ENCODE assay signal across 8 cellular contexts in the genomic region with DNA sequence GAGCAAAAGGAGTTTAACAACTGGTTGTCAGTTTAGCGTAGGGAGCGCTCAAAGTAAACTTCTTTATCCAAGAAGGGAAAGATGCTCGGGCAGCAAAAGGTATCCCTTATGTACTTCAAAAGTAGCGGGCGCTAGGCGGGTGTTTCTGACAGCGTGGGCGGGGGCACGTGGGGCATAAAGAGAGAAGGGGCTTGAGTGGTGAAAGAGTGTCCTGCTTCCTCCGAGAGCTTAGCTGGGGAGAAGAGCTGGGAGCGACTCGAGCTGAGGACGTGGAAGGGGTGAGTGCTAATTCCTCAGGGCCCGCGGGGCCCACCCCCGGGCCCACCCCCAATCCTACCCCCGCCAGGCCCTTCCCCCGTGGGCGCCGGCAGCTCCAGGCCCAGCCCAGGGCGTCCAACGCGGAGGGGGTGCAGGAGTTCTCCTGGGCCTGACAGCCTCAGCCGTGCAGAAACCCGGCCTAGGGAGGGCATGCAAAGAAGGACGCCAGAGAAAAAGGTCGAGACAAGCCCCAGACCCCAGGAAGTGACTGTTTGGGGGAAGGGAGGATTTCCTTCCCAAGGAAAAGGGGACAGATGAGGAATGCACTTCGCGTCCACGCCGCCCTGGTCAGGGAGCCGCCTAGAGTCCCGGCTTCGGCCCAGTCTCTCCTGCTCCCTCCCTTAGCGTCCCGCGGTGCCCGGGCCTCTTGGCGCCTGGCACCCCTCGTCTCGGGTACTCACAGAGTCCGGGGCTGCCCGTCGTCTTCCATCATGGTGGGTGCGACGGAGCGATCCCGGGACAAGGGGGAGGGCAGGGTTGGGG. TPM values are rescaled to one million over a fixed set of nuclear protein-coding genes. Genes with fewer than 3 reads are reported as not detected.
DNase-seq lines count a peak whose midpoint lies in the region; ATAC-seq and TF ChIP-seq lines count a peak whose summit lies in the region.

No MANE protein-coding gene starts in this region.

- H3K9me3 ChIP-seq in vagina, result no peaks in the 10 kb centered on the region

- intact Hi-C loops in left cardiac atrium (cut with DNase I) (loop anchor here in 1 of 2 donors (5.0 kb wide), 1 partner anchor 56 kb away; a partner anchor contains a TSS), vagina (cut with DNase I) (loop anchor here (5.0 kb wide), 1 partner anchor 56 kb away; a partner anchor contains a TSS)

- in situ Hi-C loops in GM13977 (cut with MboI; ENCODE audit: low pct_unique_long_range_greater_than_20kb, low sequenced_read_pairs, unreplicated experiment), result no loop called here
- in situ Hi-C loops in SK-MEL-5 (cut with HindIII; ENCODE audit: low pct_unique_long_range_greater_than_20kb, low sequenced_read_pairs), result no loop called here

- H3K4me3 Mint-ChIP-seq in activated naive CD8-positive, alpha-beta T cell treated with anti-CD3 and anti-CD28 coated beads, Interleukin-2, amount 10 ng/mL, durations not matched to agents 7 days and 5 days, result peak overlapping the region; percentile 93

- peak; percentile 60 for DNase-seq in GM13977 (ENCODE audit: low spot score)
- peak; percentile 34 for DNase-seq in SK-MEL-5 (ENCODE audit: low read depth, low spot score)
- DNase-seq in activated naive CD8-positive, alpha-beta T cell treated with anti-CD3 and anti-CD28 coated beads, Interleukin-2, amount 10 ng/mL, durations not matched to agents 7 days and 5 days, result peak; percentile 67
- DNase-seq in left cardiac atrium, result peak; percentile 60
- DNase-seq in putamen (ENCODE audit: low spot score), result peak; percentile 40
- no peak for DNase-seq in vagina (ENCODE audit: extremely low spot score in 2 of 2)

- peak in 1 of 2 donors; percentile 30 for TF ChIP-seq POLR2A in vagina (IDR thresholded peaks at IDR 0.05)

- no peaks in the 10 kb centered on the region for H3K9me3 Mint-ChIP-seq in activated naive CD8-positive, alpha-beta T cell treated with anti-CD3 and anti-CD28 coated beads, Interleukin-2, amount 10 ng/mL, durations not matched to agents 7 days and 5 days

- H3K27me3 Mint-ChIP-seq in activated naive CD8-positive, alpha-beta T cell treated with anti-CD3 and anti-CD28 coated beads, Interleukin-2, amount 10 ng/mL, durations not matched to agents 7 days and 5 days, result no peaks in the 10 kb centered on the region

- peak overlapping the region; percentile 95 for H3K27ac Mint-ChIP-seq in activated naive CD8-positive, alpha-beta T cell treated with anti-CD3 and anti-CD28 coated beads, Interleukin-2, amount 10 ng/mL, durations not matched to agents 7 days and 5 days

- no peaks in the 10 kb centered on the region for H3K27me3 ChIP-seq in vagina

- ATAC-seq in HG02970 (IDR thresholded peaks at IDR 0.05; ENCODE audit: low FRiP score, unreplicated experiment) (peak; percentile 9), left cardiac atrium (peak; percentile 60 to 65), HG02938 (IDR thresholded peaks at IDR 0.05; ENCODE audit: unreplicated experiment) (no peak)
- ATAC-seq in activated naive CD8-positive, alpha-beta T cell treated with anti-CD3 and anti-CD28 coated beads, Interleukin-2, amount 10 ng/mL, durations not matched to agents 7 days and 5 days (ENCODE audit: low read depth), result peak; percentile 20

- peaks cover 42% of the 10 kb centered on the region for H3K4me1 Mint-ChIP-seq in activated naive CD8-positive, alpha-beta T cell treated with anti-CD3 and anti-CD28 coated beads, Interleukin-2, amount 10 ng/mL, durations not matched to agents 7 days and 5 days

- H3K4me1 ChIP-seq in vagina, result peaks cover 48% of the 10 kb centered on the region

- POLR2A ChIA-PET in activated naive CD8-positive, alpha-beta T cell treated with anti-CD3 and anti-CD28 coated beads, Interleukin-2, amount 10 ng/mL, durations not matched to agents 7 days and 5 days (lab: Charles Lee), result interaction anchor here (0.7 to 2.3 kb wide), 9 partner anchors 11 to 363 kb away, joined by 3 to 8 read pairs (median 3); a partner anchor contains a TSS

- peaks cover 18% of the 10 kb centered on the region for H3K36me3 Mint-ChIP-seq in activated naive CD8-positive, alpha-beta T cell treated with anti-CD3 and anti-CD28 coated beads, Interleukin-2, amount 10 ng/mL, durations not matched to agents 7 days and 5 days

- H3K27ac ChIP-seq in vagina, result peak overlapping the region; percentile 98

- peaks cover 0 to 3% of the 10 kb centered on the region in 2 donors for H3K36me3 ChIP-seq in vagina

- peak overlapping the region; percentile 73 to 91 for H3K4me3 ChIP-seq in vagina

- no peak for TF ChIP-seq CTCF in GM13977 (IDR thresholded peaks at IDR 0.05; ENCODE audit: extremely low read depth, insufficient read depth, missing control alignments)
- TF ChIP-seq CTCF in vagina (IDR thresholded peaks at IDR 0.05), result no peak

RNA-seq across cellular contexts. Expression of a gene that starts 0.8 kb away (rescaled TPM):
- total RNA-seq in SK-MEL-5 (2014; rRNA removed; shearing (Covaris generic)), result 25.1 and 28.4 TPM in 2 replicates
- polyA plus RNA-seq in SK-MEL-5 (2015; cell fraction: cytosol; rRNA removed), result 35.8 and 44.7 TPM in 2 replicates
- polyA plus RNA-seq in SK-MEL-5 (2015; cell fraction: nucleus; rRNA removed), result 213 and 233 TPM in 2 replicates
- total RNA-seq in activated naive CD8-positive, alpha-beta T cell treated with anti-CD3 and anti-CD28 coated beads, Interleukin-2, amount 10 ng/mL, durations not matched to agents 7 days and 5 days, result 100 to 1,000 TPM; 192 to 199 TPM
- total RNA-seq in left cardiac atrium, result 10 to 100 TPM; 69.6 to 70.2 TPM
- 71.2 TPM for total RNA-seq in vagina

RNA-seq across cellular contexts. Expression of a gene that starts 53.4 kb away (rescaled TPM):
- total RNA-seq in SK-MEL-5 (2014; rRNA removed; shearing (Covaris generic)), result 28.3 and 33.1 TPM in 2 replicates
- 24.4 and 36.4 TPM in 2 replicates for polyA plus RNA-seq in SK-MEL-5 (2015; cell fraction: cytosol; rRNA removed)
- polyA plus RNA-seq in SK-MEL-5 (2015; cell fraction: nucleus; rRNA removed), result 3.3 and 6.9 TPM in 2 replicates
- total RNA-seq in activated naive CD8-positive, alpha-beta T cell treated with anti-CD3 and anti-CD28 coated beads, Interleukin-2, amount 10 ng/mL, durations not matched to agents 7 days and 5 days, result 100 to 1,000 TPM; 157 to 159 TPM
- 10 to 100 TPM in 1 of 2 donors, 1 to 10 TPM in 1; 7.0 to 12.5 TPM for total RNA-seq in left cardiac atrium
- 63.6 TPM for total RNA-seq in vagina

RNA-seq across cellular contexts. Expression of a gene that starts 55.3 kb away (rescaled TPM):
- total RNA-seq in SK-MEL-5 (2014; rRNA removed; shearing (Covaris generic)), result 6.2 and 6.4 TPM in 2 replicates
- polyA plus RNA-seq in SK-MEL-5 (2015; cell fraction: cytosol; rRNA removed), result 46.2 and 58.6 TPM in 2 replicates
- 14.3 and 16.0 TPM in 2 replicates for polyA plus RNA-seq in SK-MEL-5 (2015; cell fraction: nucleus; rRNA removed)
- 10 to 100 TPM; 14.5 to 15.0 TPM for total RNA-seq in activated naive CD8-positive, alpha-beta T cell treated with anti-CD3 and anti-CD28 coated beads, Interleukin-2, amount 10 ng/mL, durations not matched to agents 7 days and 5 days
- 100 to 1,000 TPM; 113 to 114 TPM for total RNA-seq in left cardiac atrium
- total RNA-seq in vagina, result 69.0 TPM

Comparison
In these comparisons a context has a peak if more than half of its experiments do, and no peak if none do; other contexts are left out.
1. DNase-seq: peak in GM13977 (single experiment), SK-MEL-5 (single experiment), activated naive CD8-positive, alpha-beta T cell treated with anti-CD3 and anti-CD28 coated beads, Interleukin-2, amount 10 ng/mL, durations not matched to agents 7 days and 5 days (single experiment), left cardiac atrium (single experiment) and putamen (single experiment); none in vagina (0 of 2).